In genomic region chr1:27774654-27775053, GRCh38 we compare ENCODE assay signal across 11 cellular contexts. TPM values are rescaled to one million over a fixed set of nuclear protein-coding genes. Genes with fewer than 3 reads are reported as not detected.
A peak's percentile ranks its signal among the peaks of the same experiment; 100 is the strongest.
DNase-seq lines count a peak whose midpoint lies in the region; ATAC-seq, FAIRE-seq and TF ChIP-seq lines count a peak whose summit lies in the region.
"Had no signal": no experiment of that assay in that cellular context is flagged by ENCODE, and none has a peak within 500 bp of the region (broad histone marks: within the 10 kb centered on the region; RNA-seq: fewer than 3 reads in every experiment).

No MANE protein-coding gene starts in this region.

- H4K20me1 ChIP-seq in hepatocyte (ENCODE audit: insufficient read depth, poor library complexity, severe bottlenecking), result peaks cover 9% of the 10 kb centered on the region

- H3K4me3 ChIP-seq in hepatocyte (peak overlapping the region; percentile 58), thyroid gland (replicated peaks in 1 of 3) (peak overlapping the region in 2 of 3 donors; percentile 69 to 100)

- H3K27ac Mint-ChIP-seq in activated T-cell treated with anti-CD3 and anti-CD28 coated beads, Interleukin-2, amount 50 U/mL, for 24 hours, result peak overlapping the region; percentile 33
- peak overlapping the region; percentile 28 for H3K27ac Mint-ChIP-seq in activated T-helper 17 cell treated with anti-CD3 and anti-CD28 coated beads, Interleukin-2, amount 50 U/mL, for 72 hours

- intact Hi-C loops in thyroid gland (cut with DNase I), result no loop called here

- no peak overlapping the region for H2AFZ ChIP-seq in hepatocyte

- no peaks in the 10 kb centered on the region for H3K9me3 Mint-ChIP-seq in activated T-cell treated with anti-CD3 and anti-CD28 coated beads, Interleukin-2, amount 50 U/mL, for 24 hours
- no peaks in the 10 kb centered on the region for H3K9me3 Mint-ChIP-seq in activated T-cell treated with anti-CD3 and anti-CD28 coated beads, Interleukin-2, amount 50 U/mL, for 4 hours
- no peaks in the 10 kb centered on the region for H3K9me3 Mint-ChIP-seq in activated T-helper 17 cell treated with anti-CD3 and anti-CD28 coated beads, Interleukin-2, amount 50 U/mL, for 72 hours

- no peak for ATAC-seq in activated T-cell treated with anti-CD3 and anti-CD28 coated beads, Interleukin-2, amount 50 U/mL, for 4 hours
- no peak for ATAC-seq in activated T-helper 17 cell treated with anti-CD3 and anti-CD28 coated beads, Interleukin-2, amount 50 U/mL, for 72 hours (replicated peaks)

- WGBS in hepatocyte (ENCODE audit: low lambda C conversion rate, missing lambda C conversion rate), result 85% methylated on average over 2 of the region's 2 CpGs
- WGBS in thyroid gland, 2 donors, result 83 to 85% methylated on average over 2 of the region's 2 CpGs

- H3K4me1 ChIP-seq in hepatocyte (ENCODE audit: insufficient read depth) (peaks cover 14% of the 10 kb centered on the region), thyroid gland (peaks cover 54 to 61% of the 10 kb centered on the region in 2 donors)

- peak overlapping the region; percentile 83 for H3K27ac ChIP-seq in hepatocyte
- peak overlapping the region; percentile 80 to 98 (median 94) for H3K27ac ChIP-seq in thyroid gland

- H3K36me3 ChIP-seq in hepatocyte (replicated peaks; ENCODE audit: insufficient read depth, low read depth) (no peaks in the 10 kb centered on the region), thyroid gland (no peaks in the 10 kb centered on the region)

- FAIRE-seq in H54 (lab: Jason Lieb, UNC), result no peak
- FAIRE-seq: A204.1, TTC549 had no signal

- H3K4me1 Mint-ChIP-seq in activated T-cell treated with anti-CD3 and anti-CD28 coated beads, Interleukin-2, amount 50 U/mL, for 24 hours (ENCODE audit: low read depth), result peaks cover 45% of the 10 kb centered on the region
- peaks cover 35% of the 10 kb centered on the region for H3K4me1 Mint-ChIP-seq in activated T-cell treated with anti-CD3 and anti-CD28 coated beads, Interleukin-2, amount 50 U/mL, for 4 hours (ENCODE audit: low read depth)
- H3K4me1 Mint-ChIP-seq in activated T-helper 17 cell treated with anti-CD3 and anti-CD28 coated beads, Interleukin-2, amount 50 U/mL, for 72 hours, result peaks cover 23% of the 10 kb centered on the region

- H3K9me3 ChIP-seq in hepatocyte (ENCODE audit: low read depth) (no peaks in the 10 kb centered on the region), thyroid gland (no peaks in the 10 kb centered on the region)

- H3K4me3 Mint-ChIP-seq in activated T-cell treated with anti-CD3 and anti-CD28 coated beads, Interleukin-2, amount 50 U/mL, for 24 hours, result peak overlapping the region; percentile 89
- no peak overlapping the region for H3K4me3 Mint-ChIP-seq in activated T-cell treated with anti-CD3 and anti-CD28 coated beads, Interleukin-2, amount 50 U/mL, for 4 hours
- H3K4me3 Mint-ChIP-seq in activated T-helper 17 cell treated with anti-CD3 and anti-CD28 coated beads, Interleukin-2, amount 50 U/mL, for 72 hours, result peak overlapping the region; percentile 93

- H3K36me3 Mint-ChIP-seq in activated T-cell treated with anti-CD3 and anti-CD28 coated beads, Interleukin-2, amount 50 U/mL, for 24 hours (ENCODE audit: low read depth), result peaks cover 27% of the 10 kb centered on the region
- H3K36me3 Mint-ChIP-seq in activated T-cell treated with anti-CD3 and anti-CD28 coated beads, Interleukin-2, amount 50 U/mL, for 4 hours (ENCODE audit: insufficient read depth), result peaks cover 14% of the 10 kb centered on the region
- peaks cover 44% of the 10 kb centered on the region for H3K36me3 Mint-ChIP-seq in activated T-helper 17 cell treated with anti-CD3 and anti-CD28 coated beads, Interleukin-2, amount 50 U/mL, for 72 hours (ENCODE audit: low read depth)

- TF ChIP-seq POLR2A in thyroid gland (IDR thresholded peaks at IDR 0.05) (no peak), H54 (IDR thresholded peaks at IDR 0.05; ENCODE audit: low read depth, low read length) (no peak)

- H3K27me3 Mint-ChIP-seq in activated T-cell treated with anti-CD3 and anti-CD28 coated beads, Interleukin-2, amount 50 U/mL, for 24 hours, result no peaks in the 10 kb centered on the region
- no peaks in the 10 kb centered on the region for H3K27me3 Mint-ChIP-seq in activated T-cell treated with anti-CD3 and anti-CD28 coated beads, Interleukin-2, amount 50 U/mL, for 4 hours (ENCODE audit: low read depth)
- H3K27me3 Mint-ChIP-seq in activated T-helper 17 cell treated with anti-CD3 and anti-CD28 coated beads, Interleukin-2, amount 50 U/mL, for 72 hours, result no peaks in the 10 kb centered on the region

- H3K9me2 ChIP-seq in hepatocyte (replicated peaks; ENCODE audit: insufficient read depth), result no peaks in the 10 kb centered on the region

- no peaks in the 10 kb centered on the region for H3K27me3 ChIP-seq in hepatocyte
- no peaks in the 10 kb centered on the region for H3K27me3 ChIP-seq in thyroid gland

- peak overlapping the region; percentile 91 for H3K4me2 ChIP-seq in hepatocyte

- no peak for TF ChIP-seq CTCF in hepatocyte (IDR thresholded peaks at IDR 0.05; ENCODE audit: poor library complexity)
- TF ChIP-seq CTCF in thyroid gland (IDR thresholded peaks at IDR 0.05), result no peak

- DNase-seq in activated T-cell treated with anti-CD3 and anti-CD28 coated beads, Interleukin-2, amount 50 U/mL, for 24 hours, result no peak
- DNase-seq in activated T-cell treated with anti-CD3 and anti-CD28 coated beads, Interleukin-2, amount 50 U/mL, for 4 hours, result no peak
- DNase-seq in hepatocyte (ENCODE audit: low spot score), result no peak
- no peak for DNase-seq in thyroid gland
- no peak for DNase-seq in H54 (ENCODE audit: insufficient read length, low spot score)
- no peak for DNase-seq in activated gamma-delta T cell (lab: John Stamatoyannopoulos, UW)
- no peak for DNase-seq in HT-29 (ENCODE audit: low spot score)
- DNase-seq: caudate nucleus had no signal

- H3K79me2 ChIP-seq in hepatocyte, result peaks cover 57% of the 10 kb centered on the region

RNA-seq across cellular contexts. Expression of gene STX12, which starts 1.6 kb away (rescaled TPM):
- 10 to 100 TPM; 18.5 to 27.2 (median 25.2) TPM for total RNA-seq in activated T-cell treated with anti-CD3 and anti-CD28 coated beads, Interleukin-2, amount 50 U/mL, for 4 hours
- 10 to 100 TPM; 39.1 to 50.7 TPM for total RNA-seq in activated T-helper 17 cell treated with anti-CD3 and anti-CD28 coated beads, Interleukin-2, amount 50 U/mL, for 72 hours
- 73.2 and 84.0 TPM in 2 replicates for total RNA-seq in hepatocyte
- polyA plus RNA-seq in hepatocyte, result 55.0 and 58.9 TPM in 2 replicates
- 100 to 1,000 TPM; 169 to 265 (median 221) TPM for total RNA-seq in thyroid gland
- total RNA-seq in HT-29 (2014; rRNA removed; shearing (Covaris generic)), result 16.3 and 18.7 TPM in 2 replicates

RNA-seq across cellular contexts. Expression of gene FAM76A, which starts 48.9 kb away (rescaled TPM):
- 10 to 100 TPM; 10.3 to 13.0 (median 11.0) TPM for total RNA-seq in activated T-cell treated with anti-CD3 and anti-CD28 coated beads, Interleukin-2, amount 50 U/mL, for 4 hours
- 1 to 10 TPM; 6.4 to 8.4 TPM for total RNA-seq in activated T-helper 17 cell treated with anti-CD3 and anti-CD28 coated beads, Interleukin-2, amount 50 U/mL, for 72 hours
- total RNA-seq in hepatocyte, result 9.8 and 12.2 TPM in 2 replicates
- 1.8 and 3.5 TPM in 2 replicates for polyA plus RNA-seq in hepatocyte
- total RNA-seq in thyroid gland, result 10 to 100 TPM; 23.7 to 32.6 (median 30.7) TPM
- 7.4 and 7.5 TPM in 2 replicates for total RNA-seq in HT-29 (2014; rRNA removed; shearing (Covaris generic))

RNA-seq across cellular contexts. Expression of gene PPP1R8, which starts 55.9 kb away (rescaled TPM):
- 10 to 100 TPM; 67.7 to 82.5 (median 75.9) TPM for total RNA-seq in activated T-cell treated with anti-CD3 and anti-CD28 coated beads, Interleukin-2, amount 50 U/mL, for 4 hours
- 10 to 100 TPM; 41.0 to 57.9 TPM for total RNA-seq in activated T-helper 17 cell treated with anti-CD3 and anti-CD28 coated beads, Interleukin-2, amount 50 U/mL, for 72 hours
- 38.7 and 42.8 TPM in 2 replicates for total RNA-seq in hepatocyte
- 9.3 and 13.0 TPM in 2 replicates for polyA plus RNA-seq in hepatocyte
- 10 to 100 TPM; 29.2 to 34.8 (median 33.1) TPM for total RNA-seq in thyroid gland
- total RNA-seq in HT-29 (2014; rRNA removed; shearing (Covaris generic)), result 58.5 and 70.1 TPM in 2 replicates
